Comparison of ENCODE assay signal across 26 cellular contexts in the genomic region with DNA sequence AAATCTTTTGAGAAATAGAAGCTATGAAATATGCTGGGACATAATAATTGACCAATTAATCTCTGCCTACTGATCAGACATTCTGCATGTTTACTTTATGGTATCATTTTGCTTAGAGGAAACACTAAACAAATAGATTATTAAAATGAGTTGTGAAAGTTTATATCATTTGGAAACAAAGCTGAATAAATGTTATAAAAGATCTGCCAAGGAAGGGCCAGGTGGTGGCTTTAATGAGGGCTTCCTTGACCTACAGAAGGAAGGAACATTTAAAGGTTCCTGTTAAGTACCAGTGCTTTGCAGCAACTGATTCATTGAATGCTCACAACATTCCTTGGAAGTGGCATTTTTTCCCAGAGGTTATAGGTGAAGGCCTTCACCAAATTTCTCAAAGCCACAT.
"Had no signal": no experiment of that assay in that cellular context is flagged by ENCODE, and none has a peak within 500 bp of the region (broad histone marks: within the 10 kb centered on the region; RNA-seq: fewer than 3 reads in every experiment).

No MANE protein-coding gene starts in this region.

- ATAC-seq: stimulated activated effector memory CD8-positive, alpha-beta T cell treated with anti-CD3 and anti-CD28 coated beads, Interleukin-12 subunit alpha, Interleukin-12 subunit beta, amount 100 ng/mL, for 72 hours; stimulated activated memory B cell treated with anti-CD40 and anti-IgM and Interleukin-4, amounts not matched to agents 10 μg/mL and 1 μg/mL and 100 μg/mL, for 72 hours; stimulated activated naive B cell treated with anti-CD40 and anti-IgM and Interleukin-4, amounts not matched to agents 10 μg/mL and 1 μg/mL and 100 μg/mL, for 72 hours; stimulated activated naive CD8-positive, alpha-beta T cell treated with anti-CD3 and anti-CD28 coated beads, Interleukin-15, amount 100 ng/mL, for 72 hours; stimulated activated naive CD8-positive, alpha-beta T cell treated with anti-CD3 and anti-CD28 coated beads, Interleukin-15, Interleukin-2, amounts not matched to agents 100 U/mL and 50 U/mL, for 24 hours; upper lobe of right lung had no signal

- DNase-seq: stimulated activated CD4-positive, alpha-beta T cell treated with anti-CD3 and anti-CD28 coated beads, Interleukin-2, amount 100 ng/mL, for 48 hours; stimulated activated CD4-positive, alpha-beta T cell treated with anti-CD3 and anti-CD28 coated beads, Interleukin-4, amount 100 ng/mL, for 1 hour; stimulated activated CD4-positive, alpha-beta T cell treated with anti-CD3 and anti-CD28 coated beads, Interleukin-4, amount 100 ng/mL, for 24 hours; stimulated activated CD4-positive, alpha-beta T cell treated with anti-CD3 and anti-CD28 coated beads, Interleukin-4, amount 100 ng/mL, for 4 hours; stimulated activated CD8-positive, alpha-beta memory T cell treated with anti-CD3 and anti-CD28 coated beads, Interleukin-4, amount 100 ng/mL, for 48 hours; stimulated activated naive B cell treated with anti-CD40 and anti-IgM and Interleukin-4, amounts not matched to agents 10 μg/mL and 1 μg/mL and 100 μg/mL, for 72 hours; stimulated activated naive CD4-positive, alpha-beta T cell; stimulated activated naive CD4-positive, alpha-beta T cell treated with Interleukin-2 at 50 U/mL for 16 hours; stimulated activated naive CD8-positive, alpha-beta T cell treated with anti-CD3 and anti-CD28 coated beads, Interleukin-15, amount 100 ng/mL, for 72 hours; stimulated activated naive CD8-positive, alpha-beta T cell treated with anti-CD3 and anti-CD28 coated beads, Interleukin-15, Interleukin-2, amounts not matched to agents 100 U/mL and 50 U/mL, for 24 hours; stomach; substantia nigra; testis; thyroid gland; tibial artery; transverse colon; trophoblast cell; upper lobe of left lung; upper lobe of right lung; uterus had no signal

- H3K4me3 ChIP-seq: stomach, suprapubic skin, testis, thoracic aorta, thyroid gland, tibial artery, tibial nerve, transverse colon, upper lobe of left lung, upper lobe of right lung, uterus, vagina had no signal
